2 cellular contexts compared by ENCODE assay signal in the genomic region with DNA sequence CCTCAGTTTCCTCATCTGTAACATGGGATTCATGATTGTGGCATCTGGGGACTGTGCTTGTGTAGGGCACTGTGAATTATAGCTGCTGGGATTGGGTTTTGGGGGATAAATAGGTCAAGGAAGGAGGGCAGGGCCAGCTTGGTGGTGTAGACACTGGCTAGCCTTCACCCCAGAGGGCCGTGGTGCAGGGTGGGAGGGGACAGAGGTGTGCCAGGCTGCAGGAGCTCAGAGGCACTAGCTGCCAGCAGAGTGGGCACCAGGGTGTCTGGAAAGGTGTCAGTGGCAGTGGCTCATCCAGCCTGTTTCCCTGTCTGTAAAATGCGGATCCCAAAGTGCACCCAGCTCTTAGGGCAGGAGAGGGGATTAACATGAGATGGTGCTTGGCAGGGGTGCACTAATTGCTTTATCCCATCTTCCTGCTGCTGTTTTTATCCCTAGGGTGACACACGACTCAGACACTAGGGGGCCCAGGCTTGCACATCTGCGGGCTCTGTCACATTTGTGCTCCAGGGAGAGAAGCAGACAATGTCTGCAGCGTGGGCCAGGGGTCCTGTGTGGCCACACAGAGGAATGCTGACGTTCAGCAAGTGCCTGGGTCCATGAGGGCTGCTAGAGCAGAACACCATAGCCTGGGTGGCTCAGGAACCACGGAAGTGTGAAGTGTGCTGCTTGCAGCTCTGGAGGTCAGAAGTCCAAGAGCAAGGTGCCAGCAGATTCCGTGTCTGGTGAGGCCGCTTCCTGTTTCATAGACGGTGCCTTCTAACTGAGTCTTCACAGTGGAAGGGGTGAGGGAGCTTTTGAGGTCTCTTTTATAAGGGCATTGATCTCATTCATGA.
TF ChIP-seq lines count a peak whose summit lies in the region.

No MANE protein-coding gene starts in this region.

TF ChIP-seq in GM23338, 12 proteins besides CTCF, POLR2A, EP300 and RAD21 (continued from another document and continues in another):
- TF ChIP-seq, protein P1, sequence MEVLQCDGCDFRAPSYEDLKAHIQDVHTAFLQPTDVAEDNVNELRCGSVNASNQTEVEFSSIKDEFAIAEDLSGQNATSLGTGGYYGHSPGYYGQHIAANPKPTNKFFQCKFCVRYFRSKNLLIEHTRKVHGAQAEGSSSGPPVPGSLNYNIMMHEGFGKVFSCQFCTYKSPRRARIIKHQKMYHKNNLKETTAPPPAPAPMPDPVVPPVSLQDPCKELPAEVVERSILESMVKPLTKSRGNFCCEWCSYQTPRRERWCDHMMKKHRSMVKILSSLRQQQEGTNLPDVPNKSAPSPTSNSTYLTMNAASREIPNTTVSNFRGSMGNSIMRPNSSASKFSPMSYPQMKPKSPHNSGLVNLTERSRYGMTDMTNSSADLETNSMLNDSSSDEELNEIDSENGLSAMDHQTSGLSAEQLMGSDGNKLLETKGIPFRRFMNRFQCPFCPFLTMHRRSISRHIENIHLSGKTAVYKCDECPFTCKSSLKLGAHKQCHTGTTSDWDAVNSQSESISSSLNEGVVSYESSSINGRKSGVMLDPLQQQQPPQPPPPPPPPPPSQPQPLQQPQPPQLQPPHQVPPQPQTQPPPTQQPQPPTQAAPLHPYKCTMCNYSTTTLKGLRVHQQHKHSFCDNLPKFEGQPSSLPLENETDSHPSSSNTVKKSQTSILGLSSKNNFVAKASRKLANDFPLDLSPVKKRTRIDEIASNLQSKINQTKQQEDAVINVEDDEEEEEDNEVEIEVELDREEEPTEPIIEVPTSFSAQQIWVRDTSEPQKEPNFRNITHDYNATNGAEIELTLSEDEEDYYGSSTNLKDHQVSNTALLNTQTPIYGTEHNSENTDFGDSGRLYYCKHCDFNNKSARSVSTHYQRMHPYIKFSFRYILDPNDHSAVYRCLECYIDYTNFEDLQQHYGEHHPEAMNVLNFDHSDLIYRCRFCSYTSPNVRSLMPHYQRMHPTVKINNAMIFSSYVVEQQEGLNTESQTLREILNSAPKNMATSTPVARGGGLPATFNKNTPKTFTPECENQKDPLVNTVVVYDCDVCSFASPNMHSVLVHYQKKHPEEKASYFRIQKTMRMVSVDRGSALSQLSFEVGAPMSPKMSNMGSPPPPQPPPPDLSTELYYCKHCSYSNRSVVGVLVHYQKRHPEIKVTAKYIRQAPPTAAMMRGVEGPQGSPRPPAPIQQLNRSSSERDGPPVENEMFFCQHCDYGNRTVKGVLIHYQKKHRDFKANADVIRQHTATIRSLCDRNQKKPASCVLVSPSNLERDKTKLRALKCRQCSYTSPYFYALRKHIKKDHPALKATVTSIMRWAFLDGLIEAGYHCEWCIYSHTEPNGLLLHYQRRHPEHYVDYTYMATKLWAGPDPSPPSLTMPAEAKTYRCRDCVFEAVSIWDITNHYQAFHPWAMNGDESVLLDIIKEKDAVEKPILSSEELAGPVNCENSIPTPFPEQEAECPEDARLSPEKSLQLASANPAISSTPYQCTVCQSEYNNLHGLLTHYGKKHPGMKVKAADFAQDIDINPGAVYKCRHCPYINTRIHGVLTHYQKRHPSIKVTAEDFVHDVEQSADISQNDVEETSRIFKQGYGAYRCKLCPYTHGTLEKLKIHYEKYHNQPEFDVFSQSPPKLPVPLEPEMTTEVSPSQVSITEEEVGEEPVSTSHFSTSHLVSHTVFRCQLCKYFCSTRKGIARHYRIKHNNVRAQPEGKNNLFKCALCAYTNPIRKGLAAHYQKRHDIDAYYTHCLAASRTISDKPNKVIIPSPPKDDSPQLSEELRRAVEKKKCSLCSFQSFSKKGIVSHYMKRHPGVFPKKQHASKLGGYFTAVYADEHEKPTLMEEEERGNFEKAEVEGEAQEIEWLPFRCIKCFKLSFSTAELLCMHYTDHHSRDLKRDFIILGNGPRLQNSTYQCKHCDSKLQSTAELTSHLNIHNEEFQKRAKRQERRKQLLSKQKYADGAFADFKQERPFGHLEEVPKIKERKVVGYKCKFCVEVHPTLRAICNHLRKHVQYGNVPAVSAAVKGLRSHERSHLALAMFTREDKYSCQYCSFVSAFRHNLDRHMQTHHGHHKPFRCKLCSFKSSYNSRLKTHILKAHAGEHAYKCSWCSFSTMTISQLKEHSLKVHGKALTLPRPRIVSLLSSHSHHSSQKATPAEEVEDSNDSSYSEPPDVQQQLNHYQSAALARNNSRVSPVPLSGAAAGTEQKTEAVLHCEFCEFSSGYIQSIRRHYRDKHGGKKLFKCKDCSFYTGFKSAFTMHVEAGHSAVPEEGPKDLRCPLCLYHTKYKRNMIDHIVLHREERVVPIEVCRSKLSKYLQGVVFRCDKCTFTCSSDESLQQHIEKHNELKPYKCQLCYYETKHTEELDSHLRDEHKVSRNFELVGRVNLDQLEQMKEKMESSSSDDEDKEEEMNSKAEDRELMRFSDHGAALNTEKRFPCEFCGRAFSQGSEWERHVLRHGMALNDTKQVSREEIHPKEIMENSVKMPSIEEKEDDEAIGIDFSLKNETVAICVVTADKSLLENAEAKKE (CRISPR knock-in tag; IDR thresholded peaks at IDR 0.05) = no peak
- TF ChIP-seq, protein P2, sequence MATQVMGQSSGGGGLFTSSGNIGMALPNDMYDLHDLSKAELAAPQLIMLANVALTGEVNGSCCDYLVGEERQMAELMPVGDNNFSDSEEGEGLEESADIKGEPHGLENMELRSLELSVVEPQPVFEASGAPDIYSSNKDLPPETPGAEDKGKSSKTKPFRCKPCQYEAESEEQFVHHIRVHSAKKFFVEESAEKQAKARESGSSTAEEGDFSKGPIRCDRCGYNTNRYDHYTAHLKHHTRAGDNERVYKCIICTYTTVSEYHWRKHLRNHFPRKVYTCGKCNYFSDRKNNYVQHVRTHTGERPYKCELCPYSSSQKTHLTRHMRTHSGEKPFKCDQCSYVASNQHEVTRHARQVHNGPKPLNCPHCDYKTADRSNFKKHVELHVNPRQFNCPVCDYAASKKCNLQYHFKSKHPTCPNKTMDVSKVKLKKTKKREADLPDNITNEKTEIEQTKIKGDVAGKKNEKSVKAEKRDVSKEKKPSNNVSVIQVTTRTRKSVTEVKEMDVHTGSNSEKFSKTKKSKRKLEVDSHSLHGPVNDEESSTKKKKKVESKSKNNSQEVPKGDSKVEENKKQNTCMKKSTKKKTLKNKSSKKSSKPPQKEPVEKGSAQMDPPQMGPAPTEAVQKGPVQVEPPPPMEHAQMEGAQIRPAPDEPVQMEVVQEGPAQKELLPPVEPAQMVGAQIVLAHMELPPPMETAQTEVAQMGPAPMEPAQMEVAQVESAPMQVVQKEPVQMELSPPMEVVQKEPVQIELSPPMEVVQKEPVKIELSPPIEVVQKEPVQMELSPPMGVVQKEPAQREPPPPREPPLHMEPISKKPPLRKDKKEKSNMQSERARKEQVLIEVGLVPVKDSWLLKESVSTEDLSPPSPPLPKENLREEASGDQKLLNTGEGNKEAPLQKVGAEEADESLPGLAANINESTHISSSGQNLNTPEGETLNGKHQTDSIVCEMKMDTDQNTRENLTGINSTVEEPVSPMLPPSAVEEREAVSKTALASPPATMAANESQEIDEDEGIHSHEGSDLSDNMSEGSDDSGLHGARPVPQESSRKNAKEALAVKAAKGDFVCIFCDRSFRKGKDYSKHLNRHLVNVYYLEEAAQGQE (IDR thresholded peaks at IDR 0.05; ENCODE audit: unreplicated experiment) = no peak
- TF ChIP-seq EZH2phosphoT487 (IDR thresholded peaks at IDR 0.05; ENCODE audit: unreplicated experiment) (no peak), POLR2AphosphoS5 (IDR thresholded peaks at IDR 0.05; ENCODE audit: low read depth) (no peak), NANOG (IDR thresholded peaks at IDR 0.05; ENCODE audit: borderline replicate concordance) (no peak), ETS1 (IDR thresholded peaks at IDR 0.05) (no peak), JUNB (IDR thresholded peaks at IDR 0.05; ENCODE audit: unreplicated experiment) (no peak)

TF ChIP-seq in endothelial cell of umbilical vein, 7 proteins besides CTCF, POLR2A, EP300 and RAD21 (continued from another document):
- no peak for TF ChIP-seq JUN (IDR thresholded peaks at IDR 0.05; ENCODE audit: borderline replicate concordance, insufficient read depth, insufficient read length, low read depth)
- no peak for TF ChIP-seq GATA2 (IDR thresholded peaks at IDR 0.05; ENCODE audit: insufficient read depth, insufficient read length, low read depth, low read length)
